In the genomic region with DNA sequence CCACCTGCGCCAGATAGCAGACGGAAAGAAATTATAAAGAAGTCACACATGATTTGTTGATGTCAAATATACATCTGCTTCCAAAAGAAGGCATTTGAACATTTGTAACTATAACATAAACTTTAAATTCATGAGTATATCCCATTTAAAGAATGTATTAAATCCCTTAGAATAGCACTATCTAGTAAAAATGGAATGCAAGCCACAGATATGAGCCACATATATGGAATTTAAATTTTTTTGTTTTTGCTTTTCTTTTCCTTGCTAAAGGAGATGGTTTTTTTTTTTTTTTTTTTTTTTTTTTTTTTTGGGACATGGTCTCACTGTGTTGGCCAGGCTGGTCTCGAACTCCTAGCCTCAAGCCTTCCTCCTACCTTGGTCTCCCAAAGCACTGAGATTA, we compare ENCODE assay signal across 13 cellular contexts.
"Had no signal": no experiment of that assay in that cellular context is flagged by ENCODE, and none has a peak within 500 bp of the region (broad histone marks: within the 10 kb centered on the region; RNA-seq: fewer than 3 reads in every experiment).

No MANE protein-coding gene starts in this region.

- H3K36me3 Mint-ChIP-seq: activated naive CD4-positive, alpha-beta T cell treated with anti-CD3 and anti-CD28 coated beads, Interleukin-2, amount 10 ng/mL, durations not matched to agents 7 days and 5 days; natural killer cell; stimulated activated naive B cell treated with anti-CD40 and anti-IgM and Interleukin-4, amounts not matched to agents 10 μg/mL and 1 μg/mL and 100 μg/mL, for 72 hours had no signal

- H3K27ac ChIP-seq: colonic mucosa, hepatocyte, neutrophil, tibial artery had no signal

- H3K4me1 Mint-ChIP-seq: activated CD4-positive, alpha-beta memory T cell treated with anti-CD3 and anti-CD28 coated beads, Interleukin-2, amount 10 ng/mL, durations not matched to agents 7 days and 5 days; activated naive CD4-positive, alpha-beta T cell treated with anti-CD3 and anti-CD28 coated beads, Interleukin-2, amount 10 ng/mL, durations not matched to agents 7 days and 5 days; natural killer cell; stimulated activated naive B cell treated with anti-CD40 and anti-IgM and Interleukin-4, amounts not matched to agents 10 μg/mL and 1 μg/mL and 100 μg/mL, for 72 hours had no signal

- H3K4me3 Mint-ChIP-seq: activated CD4-positive, alpha-beta memory T cell treated with anti-CD3 and anti-CD28 coated beads, Interleukin-2, amount 10 ng/mL, durations not matched to agents 7 days and 5 days; activated naive CD4-positive, alpha-beta T cell treated with anti-CD3 and anti-CD28 coated beads, Interleukin-2, amount 10 ng/mL, durations not matched to agents 7 days and 5 days; activated T-cell treated with anti-CD3 and anti-CD28 coated beads, Interleukin-2, amount 50 U/mL, for 24 hours; natural killer cell; stimulated activated naive B cell treated with anti-CD40 and anti-IgM and Interleukin-4, amounts not matched to agents 10 μg/mL and 1 μg/mL and 100 μg/mL, for 72 hours had no signal

- H3K27ac Mint-ChIP-seq: activated CD4-positive, alpha-beta memory T cell treated with anti-CD3 and anti-CD28 coated beads, Interleukin-2, amount 10 ng/mL, durations not matched to agents 7 days and 5 days; activated naive CD4-positive, alpha-beta T cell treated with anti-CD3 and anti-CD28 coated beads, Interleukin-2, amount 10 ng/mL, durations not matched to agents 7 days and 5 days; activated T-cell treated with anti-CD3 and anti-CD28 coated beads, Interleukin-2, amount 50 U/mL, for 24 hours; natural killer cell; stimulated activated naive B cell treated with anti-CD40 and anti-IgM and Interleukin-4, amounts not matched to agents 10 μg/mL and 1 μg/mL and 100 μg/mL, for 72 hours had no signal

- H2AFZ ChIP-seq: hepatocyte had no signal

- H3K36me3 ChIP-seq: colonic mucosa, neutrophil, tibial artery had no signal

- H3K4me1 ChIP-seq: colonic mucosa, tibial artery had no signal

- H3K9me3 ChIP-seq: colonic mucosa, neutrophil, tibial artery had no signal

- H3K9me3 Mint-ChIP-seq: activated CD4-positive, alpha-beta memory T cell treated with anti-CD3 and anti-CD28 coated beads, Interleukin-2, amount 10 ng/mL, durations not matched to agents 7 days and 5 days; activated T-cell treated with anti-CD3 and anti-CD28 coated beads, Interleukin-2, amount 50 U/mL, for 24 hours had no signal

- ATAC-seq: esophagus mucosa; natural killer cell; stimulated activated naive B cell treated with anti-CD40 and anti-IgM and Interleukin-4, amounts not matched to agents 10 μg/mL and 1 μg/mL and 100 μg/mL, for 72 hours had no signal

- H3K4me3 ChIP-seq: colonic mucosa, hepatocyte, tibial artery had no signal

- H3K27me3 Mint-ChIP-seq: activated CD4-positive, alpha-beta memory T cell treated with anti-CD3 and anti-CD28 coated beads, Interleukin-2, amount 10 ng/mL, durations not matched to agents 7 days and 5 days; activated naive CD4-positive, alpha-beta T cell treated with anti-CD3 and anti-CD28 coated beads, Interleukin-2, amount 10 ng/mL, durations not matched to agents 7 days and 5 days; activated T-cell treated with anti-CD3 and anti-CD28 coated beads, Interleukin-2, amount 50 U/mL, for 24 hours; stimulated activated naive B cell treated with anti-CD40 and anti-IgM and Interleukin-4, amounts not matched to agents 10 μg/mL and 1 μg/mL and 100 μg/mL, for 72 hours had no signal

- H3K79me2 ChIP-seq: hepatocyte had no signal

- H3K27me3 ChIP-seq: colonic mucosa, hepatocyte, neutrophil, tibial artery had no signal

- DNase-seq: activated CD4-positive, alpha-beta memory T cell treated with anti-CD3 and anti-CD28 coated beads, Interleukin-2, amount 10 ng/mL, durations not matched to agents 7 days and 5 days; activated CD4-positive, alpha-beta T cell treated with anti-CD3 and anti-CD28 coated beads for 4 hours; activated naive CD4-positive, alpha-beta T cell treated with anti-CD3 and anti-CD28 coated beads, Interleukin-2, amount 10 ng/mL, durations not matched to agents 7 days and 5 days; activated T-cell treated with anti-CD3 and anti-CD28 coated beads, Interleukin-2, amount 50 U/mL, for 24 hours; colonic mucosa; mesenchymal stem cell; natural killer cell; stimulated activated CD4-positive, alpha-beta T cell treated with anti-CD3 and anti-CD28 coated beads, Interleukin-2, amount 100 ng/mL, for 48 hours; stimulated activated naive B cell treated with anti-CD40 and anti-IgM and Interleukin-4, amounts not matched to agents 10 μg/mL and 1 μg/mL and 100 μg/mL, for 72 hours; tibial artery had no signal
